Comparison of ENCODE assay signal across 1 cellular context in the genomic region with DNA sequence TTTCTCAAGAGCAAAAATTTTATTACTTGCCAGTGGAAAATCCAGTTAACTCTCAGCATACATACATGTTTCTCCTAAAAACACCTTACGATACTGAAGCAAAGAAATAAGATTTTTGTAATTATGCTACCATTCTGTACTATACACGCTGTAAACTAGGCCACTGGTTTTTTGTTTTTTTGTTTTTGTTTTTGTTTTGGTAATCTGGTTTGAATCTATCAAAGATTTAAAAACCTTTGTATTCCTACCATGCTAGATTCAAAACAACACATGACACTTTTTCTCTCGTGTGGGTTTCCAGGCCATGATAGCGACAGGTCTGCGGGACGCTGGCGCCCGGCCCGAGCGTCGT.
TF ChIP-seq lines count a peak whose summit lies in the region.

No MANE protein-coding gene starts in this region.

TF ChIP-seq in H1, 55 proteins besides CTCF, POLR2A, EP300 and RAD21:
- TF ChIP-seq, protein P1, sequence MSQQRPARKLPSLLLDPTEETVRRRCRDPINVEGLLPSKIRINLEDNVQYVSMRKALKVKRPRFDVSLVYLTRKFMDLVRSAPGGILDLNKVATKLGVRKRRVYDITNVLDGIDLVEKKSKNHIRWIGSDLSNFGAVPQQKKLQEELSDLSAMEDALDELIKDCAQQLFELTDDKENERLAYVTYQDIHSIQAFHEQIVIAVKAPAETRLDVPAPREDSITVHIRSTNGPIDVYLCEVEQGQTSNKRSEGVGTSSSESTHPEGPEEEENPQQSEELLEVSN (IDR thresholded peaks at IDR 0.05) = no peak
- TF ChIP-seq TEAD4 (IDR thresholded peaks at IDR 0.05; ENCODE audit: low read depth, low read length) (no peak), MAFK (IDR thresholded peaks at IDR 0.05; ENCODE audit: low read depth, low read length) (no peak), GTF2F1 (IDR thresholded peaks at IDR 0.05; ENCODE audit: borderline replicate concordance, low read depth, low read length) (no peak), POLR2AphosphoS5 (IDR thresholded peaks at IDR 0.05; ENCODE audit: low read depth, low read length) (no peak)
